Comparison of ENCODE assay signal across 11 cellular contexts in the genomic region with DNA sequence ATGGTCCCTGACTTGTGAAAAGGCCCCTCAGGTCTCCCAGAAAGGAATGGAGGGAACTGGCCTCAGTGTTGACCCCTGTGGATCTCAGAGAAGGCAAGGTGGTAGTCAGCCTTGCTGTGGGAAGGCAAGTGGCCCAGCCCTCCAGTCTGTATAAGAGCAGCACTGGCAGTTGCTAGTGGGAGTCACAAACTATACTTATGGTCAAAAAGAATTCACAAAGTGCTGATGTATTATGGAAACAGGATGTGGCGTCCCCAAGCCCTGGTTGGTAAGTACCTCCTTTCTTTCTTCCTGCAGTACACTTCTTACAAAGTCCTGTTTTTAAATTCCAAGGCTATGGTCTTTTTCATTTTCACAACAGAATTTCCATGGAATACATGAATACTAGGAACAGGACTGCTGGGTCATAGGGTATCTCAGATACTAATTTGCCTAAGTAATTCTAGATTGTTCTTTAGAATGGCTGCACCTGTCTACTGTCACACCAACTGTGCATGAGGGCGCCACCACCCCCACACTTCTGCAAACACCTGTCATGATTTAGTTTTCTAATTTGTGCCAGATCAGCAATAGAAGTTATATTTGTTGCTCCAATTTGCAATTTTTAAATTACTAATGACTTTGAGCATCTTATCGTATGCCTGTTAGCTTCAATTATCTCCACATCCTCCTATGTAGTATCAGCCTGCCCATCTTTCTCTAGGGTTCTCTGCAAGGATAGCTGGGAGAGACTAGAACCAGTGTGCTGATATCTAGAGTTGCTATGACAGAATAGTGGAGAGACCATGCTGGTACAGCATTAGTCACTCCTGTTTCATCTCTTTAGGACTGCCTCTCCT. TPM values are rescaled to one million over a fixed set of nuclear protein-coding genes. Genes with fewer than 3 reads are reported as not detected.
DNase-seq lines count a peak whose midpoint lies in the region; ATAC-seq, FAIRE-seq and TF ChIP-seq lines count a peak whose summit lies in the region.
"Had no signal": no experiment of that assay in that cellular context is flagged by ENCODE, and none has a peak within 500 bp of the region (broad histone marks: within the 10 kb centered on the region; RNA-seq: fewer than 3 reads in every experiment).

No MANE protein-coding gene starts in this region.

- ATAC-seq in HG02981 (IDR thresholded peaks at IDR 0.05; ENCODE audit: unreplicated experiment) (peak; percentile 81), HG02970 (IDR thresholded peaks at IDR 0.05; ENCODE audit: low FRiP score, unreplicated experiment) (no peak)
- ATAC-seq in activated T-cell treated with anti-CD3 and anti-CD28 coated beads, Interleukin-2, amount 50 U/mL, for 72 hours (replicated peaks in 1 of 2) = peak; percentile 91 to 93
- ATAC-seq: gastroesophageal sphincter had no signal

- H3K4me3 Mint-ChIP-seq in activated T-cell treated with anti-CD3 and anti-CD28 coated beads, Interleukin-2, amount 50 U/mL, for 72 hours = peak overlapping the region; percentile 10 to 71

- peaks cover 5% of the 10 kb centered on the region for H3K27me3 Mint-ChIP-seq in activated T-cell treated with anti-CD3 and anti-CD28 coated beads, Interleukin-2, amount 50 U/mL, for 72 hours (ENCODE audit: low read depth)

- no peaks in the 10 kb centered on the region for H3K36me3 Mint-ChIP-seq in activated T-cell treated with anti-CD3 and anti-CD28 coated beads, Interleukin-2, amount 50 U/mL, for 72 hours (ENCODE audit: insufficient read depth in 2 of 2)

- H3K9me3 Mint-ChIP-seq in activated T-cell treated with anti-CD3 and anti-CD28 coated beads, Interleukin-2, amount 50 U/mL, for 72 hours = no peaks in the 10 kb centered on the region

- H3K27ac Mint-ChIP-seq in activated T-cell treated with anti-CD3 and anti-CD28 coated beads, Interleukin-2, amount 50 U/mL, for 72 hours = peak overlapping the region; percentile 80

- H3K4me3 ChIP-seq in GM12865 (ENCODE audit: low read depth, low read length) = no peak overlapping the region
- H3K4me3 ChIP-seq: gastroesophageal sphincter had no signal

- peak; percentile 73 for DNase-seq in GM12865 (ENCODE audit: low read depth)
- DNase-seq in GM19239 (ENCODE audit: insufficient read length, low spot score) = no peak
- DNase-seq in activated T-cell treated with anti-CD3 and anti-CD28 coated beads, Interleukin-2, amount 50 U/mL, for 72 hours = peak; percentile 47 to 49
- no peak for DNase-seq in SHP77 treated with DMSO at 0.1 percent for 48 hours (lab: John Stamatoyannopoulos, UW)
- DNase-seq in DMS79 (lab: John Stamatoyannopoulos, UW) = no peak
- no peak for DNase-seq in NCI-H774 (lab: John Stamatoyannopoulos, UW)
- DNase-seq: T-helper 9 cell had no signal

- FAIRE-seq in GM19239 (lab: Jason Lieb, UNC) = peak; percentile 49
- FAIRE-seq: astrocyte had no signal

- no peak for TF ChIP-seq CTCF in GM12865 (IDR thresholded peaks at IDR 0.05; ENCODE audit: insufficient read depth, low read depth, low read length, missing control alignments)

- H3K4me1 Mint-ChIP-seq in activated T-cell treated with anti-CD3 and anti-CD28 coated beads, Interleukin-2, amount 50 U/mL, for 72 hours (ENCODE audit: low read depth) = peaks cover 37% of the 10 kb centered on the region

RNA-seq across cellular contexts. Expression of gene TMEM263, which starts 40.7 kb away (rescaled TPM):
- total RNA-seq in activated T-cell treated with anti-CD3 and anti-CD28 coated beads, Interleukin-2, amount 50 U/mL, for 72 hours = 10 to 100 TPM; 39.7 to 41.3 TPM

Comparison
In these comparisons a context has a peak if more than half of its experiments do, and no peak if none do; other contexts are left out.
1. DNase-seq: peak in GM12865 (single experiment) and activated T-cell treated with anti-CD3 and anti-CD28 coated beads, Interleukin-2, amount 50 U/mL, for 72 hours (2 of 2); none in GM19239 (single experiment), SHP77 treated with DMSO at 0.1 percent for 48 hours (single experiment), DMS79 (single experiment) and NCI-H774 (single experiment).